2 cellular contexts compared by ENCODE assay signal in genomic region chr5:131305138-131305650, GRCh38.
TF ChIP-seq lines count a peak whose summit lies in the region.

No MANE protein-coding gene starts in this region.

TF ChIP-seq in SK-N-SH, 30 proteins besides CTCF, POLR2A, EP300 and RAD21 (continued from another document):
- TF ChIP-seq MXI1 (IDR thresholded peaks at IDR 0.05; ENCODE audit: low read depth, low read length) (no peak), JUND (IDR thresholded peaks at IDR 0.05) (no peak), USF2 (IDR thresholded peaks at IDR 0.05; ENCODE audit: borderline replicate concordance, low read depth, low read length) (no peak), ELF1 (IDR thresholded peaks at IDR 0.05) (no peak), GABPA (IDR thresholded peaks at IDR 0.05; ENCODE audit: low read depth) (no peak), FOXJ3 (CRISPR knock-in tag; IDR thresholded peaks at IDR 0.05) (no peak), GATA2 (CRISPR knock-in tag; IDR thresholded peaks at IDR 0.05) (no peak), POLR2AphosphoS5 (IDR thresholded peaks at IDR 0.05; ENCODE audit: low read depth, low read length) (no peak), RFX5 (IDR thresholded peaks at IDR 0.05; ENCODE audit: low read length) (no peak), PBX3 (IDR thresholded peaks at IDR 0.05) (no peak), TCF12 (IDR thresholded peaks at IDR 0.05) (no peak)

TF ChIP-seq in SK-N-SH treated with all-trans-retinoic acid at 6 μM for 48 hours, 23 proteins besides CTCF, POLR2A, EP300 and RAD21:
- no peak for TF ChIP-seq PATZ1 (CRISPR knock-in tag; IDR thresholded peaks at IDR 0.05; ENCODE audit: borderline replicate concordance)
- no peak for TF ChIP-seq TCF4 (CRISPR knock-in tag; IDR thresholded peaks at IDR 0.05; ENCODE audit: borderline replicate concordance)
- no peak for TF ChIP-seq ISL1 (CRISPR knock-in tag; IDR thresholded peaks at IDR 0.05)
- TF ChIP-seq, protein P1, sequence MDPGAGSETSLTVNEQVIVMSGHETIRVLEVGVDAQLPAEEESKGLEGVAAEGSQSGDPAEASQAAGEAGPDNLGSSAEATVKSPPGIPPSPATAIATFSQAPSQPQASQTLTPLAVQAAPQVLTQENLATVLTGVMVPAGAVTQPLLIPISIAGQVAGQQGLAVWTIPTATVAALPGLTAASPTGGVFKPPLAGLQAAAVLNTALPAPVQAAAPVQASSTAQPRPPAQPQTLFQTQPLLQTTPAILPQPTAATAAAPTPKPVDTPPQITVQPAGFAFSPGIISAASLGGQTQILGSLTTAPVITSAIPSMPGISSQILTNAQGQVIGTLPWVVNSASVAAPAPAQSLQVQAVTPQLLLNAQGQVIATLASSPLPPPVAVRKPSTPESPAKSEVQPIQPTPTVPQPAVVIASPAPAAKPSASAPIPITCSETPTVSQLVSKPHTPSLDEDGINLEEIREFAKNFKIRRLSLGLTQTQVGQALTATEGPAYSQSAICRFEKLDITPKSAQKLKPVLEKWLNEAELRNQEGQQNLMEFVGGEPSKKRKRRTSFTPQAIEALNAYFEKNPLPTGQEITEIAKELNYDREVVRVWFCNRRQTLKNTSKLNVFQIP (CRISPR knock-in tag; IDR thresholded peaks at IDR 0.05; ENCODE audit: borderline replicate concordance, low read depth): no peak
- no peak for TF ChIP-seq ARNTL (CRISPR knock-in tag; IDR thresholded peaks at IDR 0.05; ENCODE audit: borderline replicate concordance, low read depth)
- TF ChIP-seq CREB5 (CRISPR knock-in tag; IDR thresholded peaks at IDR 0.05; ENCODE audit: low read depth): no peak
- TF ChIP-seq CSDC2 (CRISPR knock-in tag; IDR thresholded peaks at IDR 0.05): no peak
- TF ChIP-seq PPARA (CRISPR knock-in tag; IDR thresholded peaks at IDR 0.05; ENCODE audit: borderline replicate concordance): no peak
